14 cellular contexts compared by ENCODE assay signal in the genomic region with DNA sequence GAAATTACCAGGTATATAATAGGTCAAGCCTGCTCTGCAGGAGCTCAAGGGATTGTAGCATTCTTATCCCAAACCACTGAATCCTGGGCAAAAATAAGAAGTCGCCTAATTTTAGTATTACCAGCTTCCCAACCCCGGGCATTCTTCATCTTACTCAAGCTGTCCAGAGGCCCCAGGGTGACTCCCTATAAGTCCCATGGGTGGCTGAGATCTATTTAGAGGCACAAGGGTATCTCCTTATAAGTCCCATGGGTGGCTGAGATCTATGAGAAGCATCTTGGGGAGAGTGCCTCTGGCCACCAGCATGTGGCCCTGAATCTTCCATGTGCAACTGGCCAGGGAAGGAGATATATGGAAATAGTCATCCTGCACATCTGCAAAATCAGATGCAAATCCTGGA. TPM values are rescaled to one million over a fixed set of nuclear protein-coding genes. Genes with fewer than 3 reads are reported as not detected.
DNase-seq lines count a peak whose midpoint lies in the region; ATAC-seq and TF ChIP-seq lines count a peak whose summit lies in the region.
"Had no signal": no experiment of that assay in that cellular context is flagged by ENCODE, and none has a peak within 500 bp of the region (broad histone marks: within the 10 kb centered on the region; RNA-seq: fewer than 3 reads in every experiment).

No MANE protein-coding gene starts in this region.

- CTCF ChIA-PET in activated CD4-positive, alpha-beta memory T cell treated with anti-CD3 and anti-CD28 coated beads, Interleukin-2, amount 10 ng/mL, durations not matched to agents 7 days and 5 days (lab: Charles Lee), result interaction anchor here (0.9 to 10.1 kb wide), 22 partner anchors 8 to 833 kb away, joined by 3 to 300 read pairs (median 8); no protein-coding TSS in a partner anchor

- intact Hi-C loops in cardiac septum (cut with DNase I), result loop anchor here (5.0 kb wide), 1 partner anchor 177 kb away; no protein-coding TSS in a partner anchor

- H3K4me1 Mint-ChIP-seq in activated CD4-positive, alpha-beta memory T cell treated with anti-CD3 and anti-CD28 coated beads, Interleukin-2, amount 10 ng/mL, durations not matched to agents 7 days and 5 days, result peaks cover 87% of the 10 kb centered on the region
- peaks cover 31% of the 10 kb centered on the region for H3K4me1 Mint-ChIP-seq in endodermal cell

- POLR2A ChIA-PET in activated CD4-positive, alpha-beta memory T cell treated with anti-CD3 and anti-CD28 coated beads, Interleukin-2, amount 10 ng/mL, durations not matched to agents 7 days and 5 days (lab: Charles Lee), result interaction anchor here (0.9 to 25.8 kb wide), 28 partner anchors 9 to 570 kb away, joined by 3 to 2273 read pairs (median 6); a partner anchor contains a TSS

- WGBS in endodermal cell (ENCODE audit: insufficient coverage in 1 of 2, insufficient read length in 1 of 2), 2 experiments, result 96 to 100% methylated on average over 1 to 2 of the region's 2 CpGs

- H3K4me3 Mint-ChIP-seq in activated CD4-positive, alpha-beta memory T cell treated with anti-CD3 and anti-CD28 coated beads, Interleukin-2, amount 10 ng/mL, durations not matched to agents 7 days and 5 days, result peak overlapping the region; percentile 70
- H3K4me3 Mint-ChIP-seq in endodermal cell, result no peak overlapping the region

- peaks cover 14% of the 10 kb centered on the region for H3K36me3 Mint-ChIP-seq in activated CD4-positive, alpha-beta memory T cell treated with anti-CD3 and anti-CD28 coated beads, Interleukin-2, amount 10 ng/mL, durations not matched to agents 7 days and 5 days (ENCODE audit: low read depth)
- H3K36me3 Mint-ChIP-seq in endodermal cell (ENCODE audit: low read depth), result no peaks in the 10 kb centered on the region

- peaks cover 21 to 98% (median 94%) of the 10 kb centered on the region in 10 experiments for H3K4me1 ChIP-seq in BLaER1 treated with 17β-estradiol and CSF1 and Interleukin-3, amounts not matched to agents 10 nM and 100 nM
- peaks cover 15% of the 10 kb centered on the region for H3K4me1 ChIP-seq in endodermal cell (ENCODE audit: control insufficient read depth, insufficient read depth, low read length)
- H3K4me1 ChIP-seq: left ventricle myocardium inferior had no signal

- H3K36me3 ChIP-seq in BLaER1 treated with 17β-estradiol and CSF1 and Interleukin-3, amounts not matched to agents 10 nM and 100 nM, result no peaks in the 10 kb centered on the region
- no peaks in the 10 kb centered on the region for H3K36me3 ChIP-seq in endodermal cell (ENCODE audit: control insufficient read depth, insufficient read depth, low read length)
- H3K36me3 ChIP-seq: heart right ventricle, left ventricle myocardium inferior had no signal

- H3K27me3 ChIP-seq in BLaER1 treated with 17β-estradiol and CSF1 and Interleukin-3, amounts not matched to agents 10 nM and 100 nM, result no peaks in the 10 kb centered on the region
- no peaks in the 10 kb centered on the region for H3K27me3 ChIP-seq in endodermal cell (ENCODE audit: control insufficient read depth, insufficient read depth, low read length, poor library complexity, severe bottlenecking)

- ATAC-seq in GM21447 (IDR thresholded peaks at IDR 0.05; ENCODE audit: unreplicated experiment) (peak; percentile 9), GM19395 (IDR thresholded peaks at IDR 0.05; ENCODE audit: unreplicated experiment) (no peak)

- no peak for DNase-seq in activated CD4-positive, alpha-beta memory T cell treated with anti-CD3 and anti-CD28 coated beads, Interleukin-2, amount 10 ng/mL, durations not matched to agents 7 days and 5 days
- DNase-seq in endodermal cell (peak; percentile 31), inferior parietal cortex (ENCODE audit: extremely low spot score) (no peak), cardiac septum (ENCODE audit: low spot score) (no peak), NCI-H1048 (lab: John Stamatoyannopoulos, UW) (no peak)
- DNase-seq: heart right ventricle, left ventricle myocardium inferior, NCI-H526 treated with DMSO at 0.1 percent for 48 hours had no signal

- peak overlapping the region; percentile 89 for H3K27ac Mint-ChIP-seq in activated CD4-positive, alpha-beta memory T cell treated with anti-CD3 and anti-CD28 coated beads, Interleukin-2, amount 10 ng/mL, durations not matched to agents 7 days and 5 days
- no peak overlapping the region for H3K27ac Mint-ChIP-seq in endodermal cell

- peak overlapping the region in 5 of 11 experiments; percentile 8 to 71 (median 64); a peak in 10 of 22 replicates for H3K9ac ChIP-seq in BLaER1 treated with 17β-estradiol and CSF1 and Interleukin-3, amounts not matched to agents 10 nM and 100 nM
- H3K9ac ChIP-seq in endodermal cell (ENCODE audit: extremely low read depth, low read length, poor library complexity, severe bottlenecking), result no peak overlapping the region

- no peak overlapping the region for H3K4me3 ChIP-seq in BLaER1 treated with 17β-estradiol and CSF1 and Interleukin-3, amounts not matched to agents 10 nM and 100 nM
- H3K4me3 ChIP-seq in endodermal cell (ENCODE audit: low read length), result no peak overlapping the region
- H3K4me3 ChIP-seq: left ventricle myocardium inferior, SK-N-MC had no signal

- peaks cover 0 to 7% (median 0%) of the 10 kb centered on the region in 11 experiments; a peak in 1 of 22 replicates for H4K20me1 ChIP-seq in BLaER1 treated with 17β-estradiol and CSF1 and Interleukin-3, amounts not matched to agents 10 nM and 100 nM

- H3K4me2 ChIP-seq in BLaER1 treated with 17β-estradiol and CSF1 and Interleukin-3, amounts not matched to agents 10 nM and 100 nM, result peak overlapping the region in 9 of 11 experiments; percentile 69 to 95 (median 82); a peak in 18 of 22 replicates

- TF ChIP-seq CTCF in endodermal cell (conservative IDR thresholded peaks at IDR 0.05), result no peak

- H3K27ac ChIP-seq in BLaER1 treated with 17β-estradiol and CSF1 and Interleukin-3, amounts not matched to agents 10 nM and 100 nM, result peak overlapping the region in 8 of 11 experiments; percentile 57 to 89 (median 78); a peak in 16 of 22 replicates
- no peak overlapping the region for H3K27ac ChIP-seq in endodermal cell (ENCODE audit: low read depth, low read length)
- H3K27ac ChIP-seq: left ventricle myocardium inferior, SK-N-MC had no signal

- no peaks in the 10 kb centered on the region for H3K27me3 Mint-ChIP-seq in activated CD4-positive, alpha-beta memory T cell treated with anti-CD3 and anti-CD28 coated beads, Interleukin-2, amount 10 ng/mL, durations not matched to agents 7 days and 5 days
- peaks cover 42% of the 10 kb centered on the region for H3K27me3 Mint-ChIP-seq in endodermal cell (ENCODE audit: insufficient read depth)

- H3K9me3 Mint-ChIP-seq in activated CD4-positive, alpha-beta memory T cell treated with anti-CD3 and anti-CD28 coated beads, Interleukin-2, amount 10 ng/mL, durations not matched to agents 7 days and 5 days, result no peaks in the 10 kb centered on the region
- no peaks in the 10 kb centered on the region for H3K9me3 Mint-ChIP-seq in endodermal cell

- H3K9me3 ChIP-seq in BLaER1 treated with 17β-estradiol and CSF1 and Interleukin-3, amounts not matched to agents 10 nM and 100 nM (replicated peaks in 1 of 11), result no peaks in the 10 kb centered on the region
- no peaks in the 10 kb centered on the region for H3K9me3 ChIP-seq in endodermal cell (ENCODE audit: control insufficient read depth, low read length)
- H3K9me3 ChIP-seq: heart right ventricle, left ventricle myocardium inferior had no signal

RNA-seq across cellular contexts. Expression of a gene that starts 38.9 kb away (rescaled TPM):
- total RNA-seq in activated CD4-positive, alpha-beta memory T cell treated with anti-CD3 and anti-CD28 coated beads, Interleukin-2, amount 10 ng/mL, durations not matched to agents 7 days and 5 days, result not detected
- 1 to 10 TPM; 4.8 to 9.9 TPM for total RNA-seq in endodermal cell
- 58.7 TPM for polyA plus RNA-seq in endodermal cell (2013, experiment 1 of 2)
- 62.2 TPM for polyA plus RNA-seq in endodermal cell (2013, experiment 2 of 2)
- not detected for total RNA-seq in cardiac septum
- total RNA-seq: left ventricle myocardium inferior, osteoblast had no signal
- polyA plus RNA-seq: BJ had no signal

RNA-seq across cellular contexts. Expression of a gene that starts 45.2 kb away (rescaled TPM):
- 1 to 10 TPM; 5.7 to 7.0 TPM for total RNA-seq in activated CD4-positive, alpha-beta memory T cell treated with anti-CD3 and anti-CD28 coated beads, Interleukin-2, amount 10 ng/mL, durations not matched to agents 7 days and 5 days
- total RNA-seq in endodermal cell (10 to 100 TPM; 33.2 to 36.9 TPM), cardiac septum (2.0 TPM)
- 16.0 TPM for polyA plus RNA-seq in endodermal cell (2013, experiment 1 of 2)
- polyA plus RNA-seq in endodermal cell (2013, experiment 2 of 2), result 14.1 TPM

Comparison
In these comparisons a context has a peak if more than half of its experiments do, and no peak if none do; other contexts are left out.
1. RNA of a gene that starts 45.2 kb away (total RNA-seq): 33.2 to 36.9 TPM in endodermal cell; 5.7 to 7.0 TPM in activated CD4-positive, alpha-beta memory T cell treated with anti-CD3 and anti-CD28 coated beads, Interleukin-2, amount 10 ng/mL, durations not matched to agents 7 days and 5 days and 2.0 TPM in cardiac septum (single experiment); every median in the first group is over 4 times any median in the second.